ENCODE assay signal across 24 cellular contexts in the genomic region with DNA sequence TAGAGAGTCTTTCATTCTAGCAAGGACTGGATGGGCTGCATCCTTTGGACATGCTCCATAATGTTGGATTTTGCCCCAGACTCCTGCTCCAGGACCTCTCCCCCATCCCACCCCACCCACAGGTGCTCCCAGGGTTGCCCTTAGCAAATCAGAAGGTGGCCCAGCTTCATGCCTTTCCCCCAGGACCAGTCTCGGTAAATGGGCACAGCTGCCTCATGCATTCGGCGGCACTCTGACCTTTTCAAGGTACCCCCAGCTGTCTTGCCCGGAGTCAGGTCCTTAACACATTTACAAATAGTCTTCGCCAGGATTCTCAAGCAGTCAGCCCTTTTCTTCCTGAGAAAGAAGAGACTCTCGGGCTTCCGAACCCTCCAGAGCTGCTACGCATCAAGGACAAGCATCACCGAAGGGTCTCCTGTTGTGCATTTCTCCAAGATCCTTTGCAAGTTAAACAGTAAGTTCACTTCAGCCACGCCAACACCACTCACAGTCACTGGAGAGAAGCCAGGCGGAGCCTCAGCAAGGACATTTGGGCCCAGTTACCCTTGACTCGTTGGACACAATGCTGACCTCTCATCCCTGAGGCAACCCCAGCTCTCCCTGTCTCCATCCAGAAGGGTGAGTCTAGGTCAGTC.
"Had no signal": no experiment of that assay in that cellular context is flagged by ENCODE, and none has a peak within 500 bp of the region (broad histone marks: within the 10 kb centered on the region; RNA-seq: fewer than 3 reads in every experiment).

No MANE protein-coding gene starts in this region.

- H3K36me3 ChIP-seq: adrenal gland, Peyer's patch, SJCRH30, WERI-Rb-1 had no signal

- H3K27me3 ChIP-seq: adrenal gland, Peyer's patch, SJCRH30 had no signal

- H3K27ac ChIP-seq: adrenal gland, Peyer's patch, RWPE1, SJCRH30, WERI-Rb-1 had no signal

- H3K9me3 ChIP-seq: adrenal gland, Peyer's patch, SK-N-SH had no signal

- H3K4me3 ChIP-seq: adrenal gland, Peyer's patch, SJCRH30 had no signal

- DNase-seq: activated CD4-positive, alpha-beta T cell treated with anti-CD3 and anti-CD28 coated beads for 36 hours; activated CD4-positive, alpha-beta T cell treated with anti-CD3 and anti-CD28 coated beads, Interleukin-2, amount 50 U/mL, for 1 hour; activated CD8-positive, alpha-beta T cell treated with anti-CD3 and anti-CD28 coated beads, Interleukin-2, amount 10 ng/mL, durations not matched to agents 7 days and 5 days; activated gamma-delta T cell treated with Interleukin-2 at 50 U/mL for 16 hours; activated naive CD4-positive, alpha-beta T cell treated with anti-CD3 and anti-CD28 coated beads, Interleukin-2, amount 50 U/mL, for 16 hours; activated naive CD8-positive, alpha-beta T cell treated with anti-CD3 and anti-CD28 coated beads, Interleukin-2, amount 10 ng/mL, durations not matched to agents 7 days and 5 days; activated T-cell treated with anti-CD3 and anti-CD28 coated beads, Interleukin-2, amount 50 U/mL, for 72 hours; adrenal gland; anterior cingulate cortex; Kasumi-1; KBM-7; NCI-H1105 treated with DMSO at 0.1 percent for 48 hours; NCI-H1436 treated with DMSO at 0.1 percent for 48 hours; NCI-H187; NCI-H2081; NCI-H446; NCI-H524; Peyer's patch; Right ventricle myocardium superior; SJCRH30; SK-N-SH; T-helper 1 cell; WERI-Rb-1 had no signal

- ATAC-seq: activated CD4-positive, alpha-beta T cell treated with anti-CD3 and anti-CD28 coated beads for 36 hours; activated CD8-positive, alpha-beta T cell treated with anti-CD3 and anti-CD28 coated beads, Interleukin-2, amount 10 ng/mL, durations not matched to agents 7 days and 5 days; activated T-cell treated with anti-CD3 and anti-CD28 coated beads, Interleukin-2, amount 50 U/mL, for 72 hours had no signal

- H3K4me1 ChIP-seq: adrenal gland, SJCRH30 had no signal
